In the genomic region with DNA sequence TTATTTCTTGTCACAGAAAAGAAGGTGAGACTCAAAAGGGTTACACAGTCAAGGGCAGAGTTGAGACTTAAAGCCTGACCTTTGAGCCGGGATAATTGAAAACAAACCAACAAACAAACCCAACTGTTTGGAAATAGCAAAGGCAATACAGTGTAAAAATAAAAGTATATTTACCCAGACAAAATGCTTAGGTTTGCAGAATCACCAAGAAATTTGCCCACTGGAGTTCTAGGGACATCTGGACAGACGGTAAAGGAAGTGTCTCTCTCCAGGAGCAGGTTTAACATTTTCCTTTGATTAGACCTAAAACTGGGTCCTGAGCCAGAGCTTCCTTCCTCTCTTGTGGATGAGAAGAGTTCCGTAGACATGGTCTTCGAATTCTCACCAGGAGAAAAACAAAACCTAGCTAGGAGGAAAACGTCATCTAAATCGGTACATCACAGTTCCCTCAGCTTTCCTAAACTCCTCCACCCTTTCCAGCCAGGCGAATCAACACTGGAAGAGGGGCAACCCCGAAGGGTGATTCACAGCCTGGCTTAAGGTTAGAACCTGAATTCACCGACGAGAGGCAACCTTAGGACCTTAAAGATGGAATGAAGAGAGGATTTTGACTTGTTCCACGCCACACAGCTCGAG, we compare ENCODE assay signal across 8 cellular contexts. TPM values are rescaled to one million over a fixed set of nuclear protein-coding genes. Genes with fewer than 3 reads are reported as not detected.
DNase-seq lines count a peak whose midpoint lies in the region; ATAC-seq and TF ChIP-seq lines count a peak whose summit lies in the region.

No MANE protein-coding gene starts in this region.

- H3K9me3 ChIP-seq in PC-9 (ENCODE audit: insufficient read depth, low read depth) (no peaks in the 10 kb centered on the region), esophagus (ENCODE audit: control insufficient read depth in 2 of 2, insufficient read depth in 1 of 2, low read depth in 1 of 2, low read length in 1 of 2) (no peaks in the 10 kb centered on the region), prostate gland (no peaks in the 10 kb centered on the region)

- WGBS in esophagus, 2 donors = 2 to 4% methylated on average over 12 of the region's 12 CpGs
- 4% methylated on average over 10 of the region's 12 CpGs for WGBS in prostate gland

- peaks cover 15% of the 10 kb centered on the region; the same call in 1 of the 2 replicates for H3K4me1 ChIP-seq in PC-9 (replicated peaks; ENCODE audit: insufficient read depth)
- H3K4me1 ChIP-seq in esophagus (ENCODE audit: control insufficient read depth in 2 of 2, insufficient read depth in 2 of 2, low read length in 1 of 2) = no peaks in the 10 kb centered on the region
- no peaks in the 10 kb centered on the region for H3K4me1 ChIP-seq in prostate gland (replicated peaks)

- no peak for TF ChIP-seq POLR2A in prostate gland (IDR thresholded peaks at IDR 0.05)

- H3K9me2 ChIP-seq in PC-9 (ENCODE audit: insufficient read depth) = no peaks in the 10 kb centered on the region

- no peaks in the 10 kb centered on the region; the same call in 1 of the 2 replicates for H3K79me2 ChIP-seq in PC-9 (ENCODE audit: low read depth)

- H3K27me3 ChIP-seq in GM06990 (replicated peaks; ENCODE audit: control insufficient read depth, insufficient read depth, low read length) (no peaks in the 10 kb centered on the region), PC-9 (ENCODE audit: insufficient read depth, low read depth) (no peaks in the 10 kb centered on the region), esophagus (ENCODE audit: control insufficient read depth in 1 of 2, insufficient read depth in 2 of 2, low read length in 2 of 2) (no peaks in the 10 kb centered on the region), prostate gland (replicated peaks; ENCODE audit: insufficient read depth) (no peaks in the 10 kb centered on the region)

- peak overlapping the region; percentile 50; the same call in 1 of the 2 replicates for H3K27ac ChIP-seq in PC-9
- H3K27ac ChIP-seq in esophagus (ENCODE audit: low read depth in 2 of 2, low read length in 1 of 2) = no peak overlapping the region
- no peak overlapping the region for H3K27ac ChIP-seq in prostate gland

- H3K4me2 ChIP-seq in PC-9 = peak overlapping the region; percentile 97

- no peak for ATAC-seq in HG03521 (IDR thresholded peaks at IDR 0.05; ENCODE audit: unreplicated experiment)

- DNase-seq in GM06990 (ENCODE audit: extremely low read depth, insufficient read length) (no peak), PC-9 (peak in 1 of 2 experiments; percentile 20), prostate gland (ENCODE audit: low spot score) (no peak), NCI-H345 treated with DMSO at 0.1 percent for 48 hours (lab: John Stamatoyannopoulos, UW; ENCODE audit: unreplicated experiment) (no peak), mucosa of gallbladder (ENCODE audit: low spot score) (no peak)
- no peak for DNase-seq in stimulated activated naive CD4-positive, alpha-beta T cell (lab: John Stamatoyannopoulos, UW)

- POLR2A ChIA-PET in PC-9 (lab: Charles Lee; ENCODE audit: unreplicated experiment) = interaction anchor here (0.6 to 1.2 kb wide), 2 partner anchors 22 to 442 kb away, joined by 6 to 8 read pairs; partner anchors contain the start of gene KDM3B

- BruUV-seq in PC-9 (replicated peaks; lab: Mats Ljungman, UMichigan) = TSS peak; percentile 68

- intact Hi-C loops in PC-9 (cut with micrococcal nuclease; ENCODE audit: unreplicated experiment) (no loop called here), prostate gland (cut with DNase I) (loop anchor here (10.0 kb wide), 1 partner anchor 116 kb away; the partner anchor contains the start of gene CDC23)

- H3K4me3 ChIP-seq in GM06990 (replicated peaks; ENCODE audit: low read depth, low read length) (peak overlapping the region; percentile 88), PC-9 (peak overlapping the region; percentile 82), esophagus (ENCODE audit: low read depth in 1 of 2, low read length in 2 of 2) (peak overlapping the region; percentile 49 to 77), prostate gland (peak overlapping the region; percentile 19 to 39)

- CTCF ChIA-PET in PC-9 (lab: Charles Lee) = interaction anchor here (2.3 kb wide), 1 partner anchor 22 kb away, joined by 17 read pairs; the partner anchor contains the start of gene KDM3B

- no peaks in the 10 kb centered on the region for H4K20me1 ChIP-seq in PC-9 (ENCODE audit: insufficient read depth)

- peaks cover 10% of the 10 kb centered on the region; the same call in 1 of the 2 replicates for H3F3A ChIP-seq in PC-9 (ENCODE audit: insufficient read depth, low read depth)

- H2AFZ ChIP-seq in PC-9 = peak overlapping the region; percentile 98

- no peak for TF ChIP-seq CTCF in GM06990 (IDR thresholded peaks at IDR 0.05; ENCODE audit: insufficient read depth, low read length, poor library complexity, severe bottlenecking)
- TF ChIP-seq CTCF in PC-9 (conservative IDR thresholded peaks at IDR 0.05) = no peak
- no peak for TF ChIP-seq CTCF in prostate gland (IDR thresholded peaks at IDR 0.05)

- H3K36me3 ChIP-seq in GM06990 (ENCODE audit: control insufficient read depth, insufficient read depth, low read length) (no peaks in the 10 kb centered on the region; the same call in 1 of the 2 replicates), PC-9 (ENCODE audit: low read depth) (no peaks in the 10 kb centered on the region), esophagus (ENCODE audit: control insufficient read depth in 2 of 2, insufficient read depth in 2 of 2, low read length in 1 of 2) (no peaks in the 10 kb centered on the region), prostate gland (no peaks in the 10 kb centered on the region)

RNA-seq across cellular contexts. Expression of gene CDC25C, which starts 0.7 kb away (rescaled TPM):
- total RNA-seq in PC-9 (2021) (36.2 and 39.5 TPM in 2 replicates), prostate gland (1 to 10 TPM in 1 of 2 donors, under 1 TPM in 1; 0.14 to 3.2 TPM), mucosa of gallbladder (0.37 TPM)
- 1 to 10 TPM; 1.0 to 1.6 TPM for polyA plus RNA-seq in esophagus

RNA-seq across cellular contexts. Expression of gene FAM53C, which starts 7.1 kb away (rescaled TPM):
- total RNA-seq in PC-9 (2021) = 46.6 and 65.1 TPM in 2 replicates
- polyA plus RNA-seq in esophagus = 1 to 10 TPM; 7.4 to 8.7 TPM
- 10 to 100 TPM; 32.9 to 81.0 TPM for total RNA-seq in prostate gland
- 29.2 TPM for total RNA-seq in mucosa of gallbladder

RNA-seq across cellular contexts. Expression of gene KDM3B, which starts 21.6 kb away (rescaled TPM):
- total RNA-seq in PC-9 (2021) (75.0 and 76.7 TPM in 2 replicates), prostate gland (10 to 100 TPM; 61.2 to 85.1 TPM), mucosa of gallbladder (65.8 TPM)
- 10 to 100 TPM; 18.7 to 20.7 TPM for polyA plus RNA-seq in esophagus

RNA-seq across cellular contexts. Expression of gene GFRA3, which starts 56.5 kb away (rescaled TPM):
- total RNA-seq in PC-9 (2021) (0.68 TPM in 1 of 2 replicates, not detected in the other), prostate gland (1 to 10 TPM in 1 of 2 donors, not detected in 1; 1.9 TPM), mucosa of gallbladder (2.2 TPM)
- polyA plus RNA-seq in esophagus = under 1 TPM; 0.14 to 0.32 TPM

Comparison
In these comparisons a context has a peak if more than half of its experiments do, and no peak if none do; other contexts are left out.
1. H3K4me3 ChIP-seq: peak in every context shown above with its lines; median percentile 88 in GM06990; 82 in PC-9; 63 in esophagus; 29 in prostate gland.